ENCODE assay signal across 26 cellular contexts in the genomic region with DNA sequence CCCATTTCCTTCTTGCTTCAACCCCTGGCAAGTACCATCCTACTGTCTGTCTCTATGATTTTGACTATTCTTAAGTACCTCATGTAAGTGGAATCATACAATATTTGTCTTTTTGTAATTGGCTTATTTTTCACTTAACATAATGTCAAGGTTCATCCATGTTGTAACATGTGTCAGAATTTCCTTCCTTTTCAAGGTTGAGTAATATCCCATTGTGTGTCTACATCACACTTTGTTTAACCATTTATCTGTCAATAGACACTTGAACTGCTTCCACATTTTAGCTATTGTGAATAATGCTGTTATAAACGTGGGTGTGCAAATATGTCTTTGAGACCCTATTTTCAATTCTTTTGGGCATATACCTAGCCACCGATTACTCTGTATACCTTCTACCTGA. TPM values are rescaled to one million over a fixed set of nuclear protein-coding genes. Genes with fewer than 3 reads are reported as not detected.
DNase-seq lines count a peak whose midpoint lies in the region; ATAC-seq, FAIRE-seq and TF ChIP-seq lines count a peak whose summit lies in the region.
"Had no signal": no experiment of that assay in that cellular context is flagged by ENCODE, and none has a peak within 500 bp of the region (broad histone marks: within the 10 kb centered on the region; RNA-seq: fewer than 3 reads in every experiment).

No MANE protein-coding gene starts in this region.

- no peak for TF ChIP-seq POLR2A in right lobe of liver (IDR thresholded peaks at IDR 0.05)
- TF ChIP-seq POLR2A in adrenal gland (IDR thresholded peaks at IDR 0.05) = no peak

- H3K4me1 ChIP-seq in right lobe of liver = no peaks in the 10 kb centered on the region
- no peaks in the 10 kb centered on the region for H3K4me1 ChIP-seq in adrenal gland (replicated peaks in 1 of 2)

- intact Hi-C loops in right lobe of liver (cut with DNase I) (no loop called here), adrenal gland (cut with DNase I) (no loop called here)

- DNase-seq in NCI-H748 (lab: John Stamatoyannopoulos, UW; ENCODE audit: unreplicated experiment) (peak; percentile 3), NCI-H748 treated with DMSO at 0.1 percent for 48 hours (lab: John Stamatoyannopoulos, UW) (no peak), CD1c-positive myeloid dendritic cell (ENCODE audit: extremely low spot score) (peak; percentile 33), bronchial epithelial cell (ENCODE audit: low read depth) (peak; percentile 79), right lobe of liver (no peak), adrenal gland (no peak), MV-4-11 (lab: John Stamatoyannopoulos, UW) (no peak)
- DNase-seq: CD4-positive, alpha-beta memory T cell; COR-L47; DMS53; HCEC 1CT; NCI-H1694; NCI-H2081 treated with DMSO at 0.1 percent for 48 hours; NCI-H2171 treated with DMSO at 0.1 percent for 48 hours; NCI-H345; NCI-H510A treated with DMSO at 0.1 percent for 48 hours; NCI-H774; Right ventricle myocardium superior; RPMI8226; T-helper 1 cell had no signal

- H3K27me3 ChIP-seq in bronchial epithelial cell (ENCODE audit: control insufficient read depth, insufficient read depth, low read length) (no peaks in the 10 kb centered on the region), right lobe of liver (no peaks in the 10 kb centered on the region), adrenal gland (no peaks in the 10 kb centered on the region)
- H3K27me3 ChIP-seq: SJSA1 had no signal

- TF ChIP-seq CTCF in bronchial epithelial cell (IDR thresholded peaks at IDR 0.05; ENCODE audit: insufficient read depth, low read length, severe bottlenecking) (no peak), right lobe of liver (IDR thresholded peaks at IDR 0.05) (no peak), adrenal gland (IDR thresholded peaks at IDR 0.05) (no peak)

- H3K4me3 ChIP-seq in bronchial epithelial cell (ENCODE audit: low read depth, low read length) = no peak overlapping the region
- H3K4me3 ChIP-seq in right lobe of liver = no peak overlapping the region
- no peak overlapping the region for H3K4me3 ChIP-seq in adrenal gland
- H3K4me3 ChIP-seq: SJSA1 had no signal

- 57% methylated on average over 2 of the region's 2 CpGs for WGBS in right lobe of liver (ENCODE audit: insufficient coverage, low coverage, low lambda C conversion rate, missing lambda C conversion rate)
- WGBS in adrenal gland, 4 donors = 71 to 82% (median 73%) methylated on average over 2 of the region's 2 CpGs

- H3K27ac ChIP-seq in right lobe of liver (no peak overlapping the region), adrenal gland (no peak overlapping the region)
- H3K27ac ChIP-seq: KMS-11, SJSA1 had no signal

- ATAC-seq in right lobe of liver = peak in 3 of 4 donors; percentile 14 to 74 (median 56)
- no peak for ATAC-seq in GM18867 (IDR thresholded peaks at IDR 0.05; ENCODE audit: unreplicated experiment)

- no peaks in the 10 kb centered on the region for H3K9me3 ChIP-seq in right lobe of liver
- H3K9me3 ChIP-seq in adrenal gland (replicated peaks in 1 of 3) = no peaks in the 10 kb centered on the region
- H3K9me3 ChIP-seq: SJSA1 had no signal

- FAIRE-seq in bronchial epithelial cell (lab: Jason Lieb, UNC) = no peak
- FAIRE-seq: GM19239, H1 had no signal

- H3K36me3 ChIP-seq in bronchial epithelial cell (ENCODE audit: control insufficient read depth, insufficient read depth, low read length) = no peaks in the 10 kb centered on the region
- no peaks in the 10 kb centered on the region for H3K36me3 ChIP-seq in right lobe of liver
- H3K36me3 ChIP-seq in adrenal gland (replicated peaks in 1 of 2) = no peaks in the 10 kb centered on the region
- H3K36me3 ChIP-seq: SJSA1 had no signal

RNA-seq across cellular contexts. Expression of a gene that starts 14.0 kb away (rescaled TPM):
- 7.3 and 8.7 TPM in 2 replicates for total RNA-seq in bronchial epithelial cell
- total RNA-seq in right lobe of liver = 10 to 100 TPM; 12.6 to 28.7 (median 17.9) TPM
- total RNA-seq in adrenal gland = 10 to 100 TPM in 3 of 8 donors, 1 to 10 TPM in 5; 3.0 to 14.0 (median 7.6) TPM
- polyA plus RNA-seq in adrenal gland = 10 to 100 TPM in 1 of 3 donors, 1 to 10 TPM in 2; 1.9 to 10.3 (median 3.4) TPM
- total RNA-seq: G401 had no signal

Comparison
In these comparisons a context has a peak if more than half of its experiments do, and no peak if none do; other contexts are left out.
1. DNase-seq: peak in NCI-H748 (single experiment), CD1c-positive myeloid dendritic cell (single experiment) and bronchial epithelial cell (single experiment); none in NCI-H748 treated with DMSO at 0.1 percent for 48 hours (single experiment), right lobe of liver (0 of 3), adrenal gland (0 of 7) and MV-4-11 (single experiment).